In genomic region chr5:59538080-59538479, GRCh38 we compare ENCODE assay signal across 11 cellular contexts.
"Had no signal": no experiment of that assay in that cellular context is flagged by ENCODE, and none has a peak within 500 bp of the region (broad histone marks: within the 10 kb centered on the region; RNA-seq: fewer than 3 reads in every experiment).

No MANE protein-coding gene starts in this region.

- DNase-seq: GM23248, GOT3, H7, H9, HCEC 1CT, HFFc6 had no signal

- H3K4me2 ChIP-seq: GM23338 had no signal

- H3K9me3 ChIP-seq: HAP-1 had no signal

- ATAC-seq: GM23338, HCT116 had no signal

- H3K4me3 ChIP-seq: GM23248, GM23338, HAP-1 had no signal

- H3K27ac ChIP-seq: GM23248 had no signal

- H3K36me3 ChIP-seq: HAP-1 had no signal

- H2AFZ ChIP-seq: GM23248, GM23338 had no signal

- FAIRE-seq: H1, H54 had no signal

- H3K4me1 ChIP-seq: HAP-1 had no signal
